Comparison of ENCODE assay signal across 20 cellular contexts in genomic region chr10:43177588-43177987, GRCh38. TPM values are rescaled to one million over a fixed set of nuclear protein-coding genes. Genes with fewer than 3 reads are reported as not detected.
DNase-seq lines count a peak whose midpoint lies in the region; ATAC-seq and TF ChIP-seq lines count a peak whose summit lies in the region.
"Had no signal": no experiment of that assay in that cellular context is flagged by ENCODE, and none has a peak within 500 bp of the region (broad histone marks: within the 10 kb centered on the region; RNA-seq: fewer than 3 reads in every experiment).

No MANE protein-coding gene starts in this region.

- intact Hi-C loops in right lobe of liver (cut with DNase I): no loop called here

- in situ Hi-C loops in SK-MEL-5 (cut with HindIII; ENCODE audit: low pct_unique_long_range_greater_than_20kb, low sequenced_read_pairs): no loop called here

- H3K4me1 ChIP-seq in right lobe of liver: peaks cover 0 to 23% (median 9%) of the 10 kb centered on the region in 4 donors

- H3K9me3 ChIP-seq in right lobe of liver: no peaks in the 10 kb centered on the region

- no peaks in the 10 kb centered on the region for H3K36me3 ChIP-seq in right lobe of liver

- no peak for TF ChIP-seq POLR2A in right lobe of liver (IDR thresholded peaks at IDR 0.05)

- H3K4me3 ChIP-seq in choroid plexus epithelial cell (ENCODE audit: low read depth, low read length) (no peak overlapping the region), right lobe of liver (no peak overlapping the region)
- H3K4me3 ChIP-seq: BLaER1 treated with 17β-estradiol and CSF1 and Interleukin-3, amounts not matched to agents 10 nM and 100 nM; GM12878; GM23248 had no signal

- WGBS in right lobe of liver (ENCODE audit: insufficient coverage, low coverage, low lambda C conversion rate, missing lambda C conversion rate): 23% methylated on average over 1 of the region's 1 CpG

- TF ChIP-seq CTCF in choroid plexus epithelial cell (conservative IDR thresholded peaks at IDR 0.05; ENCODE audit: low read depth, low read length) (no peak), right lobe of liver (IDR thresholded peaks at IDR 0.05) (no peak)

- no peaks in the 10 kb centered on the region for H3K27me3 ChIP-seq in right lobe of liver
- H3K27me3 ChIP-seq: BLaER1 treated with 17β-estradiol and CSF1 and Interleukin-3, amounts not matched to agents 10 nM and 100 nM had no signal

- DNase-seq in SK-MEL-5 (ENCODE audit: low read depth, low spot score) (peak; percentile 9), choroid plexus epithelial cell (ENCODE audit: low read depth) (peak; percentile 41), fibroblast of peridontal ligament (ENCODE audit: extremely low read depth) (peak; percentile 32), right lobe of liver (no peak), CD1c-positive myeloid dendritic cell (ENCODE audit: extremely low spot score) (no peak), NOMO-1 (lab: John Stamatoyannopoulos, UW; ENCODE audit: unreplicated experiment in 2 of 2) (no peak), NCI-H1417 (lab: John Stamatoyannopoulos, UW) (no peak)
- DNase-seq: CD4-positive, CD25-positive, alpha-beta regulatory T cell; CD8-positive, alpha-beta memory T cell; COR-L47; DMS 273 treated with DMSO at 0.1 percent for 48 hours; DMS53; DND-41; EL; GM23248; HFFc6 had no signal

- ATAC-seq in right lobe of liver (peak; percentile 58 to 74 (median 70)), GM18868 (IDR thresholded peaks at IDR 0.05; ENCODE audit: unreplicated experiment) (no peak)
- ATAC-seq: GM12878, HCT116 had no signal

- peak overlapping the region in 1 of 3 donors; percentile 49 for H3K27ac ChIP-seq in right lobe of liver
- H3K27ac ChIP-seq: BLaER1 treated with 17β-estradiol and CSF1 and Interleukin-3, amounts not matched to agents 10 nM and 100 nM; GM23248 had no signal

RNA-seq across cellular contexts. Expression of gene CSGALNACT2, which starts 39.3 kb away (rescaled TPM):
- total RNA-seq in SK-MEL-5 (2014; rRNA removed; shearing (Covaris generic)): 3.9 and 4.6 TPM in 2 replicates
- 8.1 and 13.7 TPM in 2 replicates for polyA plus RNA-seq in SK-MEL-5 (2015; cell fraction: cytosol; rRNA removed)
- 44.2 and 56.7 TPM in 2 replicates for polyA plus RNA-seq in SK-MEL-5 (2015; cell fraction: nucleus; rRNA removed)
- total RNA-seq in right lobe of liver: 10 to 100 TPM in 1 of 6 experiments, 1 to 10 TPM in 5; 5.4 to 11.1 (median 8.3) TPM

Comparison
In these comparisons a context has a peak if more than half of its experiments do, and no peak if none do; other contexts are left out.
1. DNase-seq: peak in SK-MEL-5 (single experiment), choroid plexus epithelial cell (single experiment) and fibroblast of peridontal ligament (single experiment); none in right lobe of liver (0 of 3), CD1c-positive myeloid dendritic cell (single experiment), NOMO-1 (0 of 2) and NCI-H1417 (0 of 3).